In genomic region chr12:87679262-87679661, GRCh38 we compare ENCODE assay signal across 24 cellular contexts.
"Had no signal": no experiment of that assay in that cellular context is flagged by ENCODE, and none has a peak within 500 bp of the region (broad histone marks: within the 10 kb centered on the region; RNA-seq: fewer than 3 reads in every experiment).

No MANE protein-coding gene starts in this region.

- H3K4me1 ChIP-seq: ascending aorta, esophagus muscularis mucosa, foreskin keratinocyte, left ventricle myocardium inferior, psoas muscle, spleen, upper lobe of left lung had no signal

- DNase-seq: activated B cell treated with CpG ODN at 0.5 μM for 24 hours; activated CD4-positive, alpha-beta T cell treated with anti-CD3 and anti-CD28 coated beads, Interleukin-2, amount 10 ng/mL, durations not matched to agents 24 days and 14 days; activated CD8-positive, alpha-beta memory T cell treated with anti-CD3 and anti-CD28 coated beads for 24 hours; activated CD8-positive, alpha-beta memory T cell treated with anti-CD3 and anti-CD28 coated beads, Interleukin-2, amount 50 U/mL, for 48 hours; activated effector memory CD4-positive, alpha-beta T cell treated with Interleukin-2 at 50 U/mL for 16 hours; activated naive CD4-positive, alpha-beta T cell treated with anti-CD3 and anti-CD28 coated beads, Interleukin-2, amount 50 U/mL, for 16 hours; activated T-cell treated with anti-CD3 and anti-CD28 coated beads, Interleukin-2, amount 50 U/mL, for 48 hours; foreskin keratinocyte; left ventricle myocardium inferior; mammary epithelial cell; naive B cell; psoas muscle; spleen; stimulated activated CD4-positive, alpha-beta T cell treated with anti-CD3 and anti-CD28 coated beads, Interleukin-4, amount 100 ng/mL, for 4 hours; T-helper 1 cell; T-helper 9 cell; upper lobe of left lung had no signal

- H3K9me3 ChIP-seq: ascending aorta, esophagus muscularis mucosa, left ventricle myocardium inferior, psoas muscle, spleen, thoracic aorta, upper lobe of left lung had no signal

- H3K27ac ChIP-seq: ascending aorta, coronary artery, esophagus muscularis mucosa, foreskin keratinocyte, left ventricle myocardium inferior, psoas muscle, SK-N-MC, spleen, thoracic aorta, upper lobe of left lung had no signal

- H3K36me3 ChIP-seq: ascending aorta, esophagus muscularis mucosa, left ventricle myocardium inferior, spleen, thoracic aorta, upper lobe of left lung had no signal

- H3K4me3 ChIP-seq: ascending aorta, coronary artery, esophagus muscularis mucosa, left ventricle myocardium inferior, psoas muscle, SK-N-MC, spleen, thoracic aorta, upper lobe of left lung had no signal

- H3K27me3 ChIP-seq: ascending aorta, esophagus muscularis mucosa, foreskin keratinocyte, spleen, upper lobe of left lung had no signal

- ATAC-seq: foreskin keratinocyte; psoas muscle; sciatic nerve; stimulated activated memory B cell treated with anti-CD40 and anti-IgM and Interleukin-4, amounts not matched to agents 10 μg/mL and 1 μg/mL and 100 μg/mL, for 72 hours had no signal
